ENCODE assay signal across 2 cellular contexts in genomic region chr12:53004582-53004981, GRCh38.
TF ChIP-seq lines count a peak whose summit lies in the region.

No MANE protein-coding gene starts in this region.

TF ChIP-seq in IMR-90, 13 proteins besides CTCF, POLR2A, EP300 and RAD21:
- TF ChIP-seq USF2 (IDR thresholded peaks at IDR 0.05; ENCODE audit: low read depth, low read length) (peak; percentile 91), CHD1 (IDR thresholded peaks at IDR 0.05; ENCODE audit: low read depth, low read length) (no peak)

TF ChIP-seq in K562, 482 proteins besides CTCF, POLR2A, EP300 and RAD21:
- TF ChIP-seq POLR2B (IDR thresholded peaks at IDR 0.05; ENCODE audit: low read depth, partially characterized antibody), result no peak
- peak; percentile 59; the same call in 1 of the 2 replicates for TF ChIP-seq USF2 (CRISPR knock-in tag; IDR thresholded peaks at IDR 0.05)
- TF ChIP-seq ZNF277 (CRISPR knock-in tag; IDR thresholded peaks at IDR 0.05; ENCODE audit: borderline replicate concordance), result no peak
- no peak for TF ChIP-seq HMGXB4 (CRISPR knock-in tag; IDR thresholded peaks at IDR 0.05)
- TF ChIP-seq KDM1A (IDR thresholded peaks at IDR 0.05), result no peak
- no peak for TF ChIP-seq SNRNP70 (optimal IDR thresholded peaks at IDR 0.05; ENCODE audit: low read depth, low read length)
- no peak for TF ChIP-seq FOXP4 (CRISPR knock-in tag; IDR thresholded peaks at IDR 0.05; ENCODE audit: borderline replicate concordance)
- TF ChIP-seq ZNF197 (CRISPR knock-in tag; IDR thresholded peaks at IDR 0.05; ENCODE audit: low read depth), result no peak
- TF ChIP-seq CEBPB (tag; IDR thresholded peaks at IDR 0.05), result peak; percentile 34; the same call in 1 of the 2 replicates
- no peak for TF ChIP-seq ZKSCAN8 (CRISPR knock-in tag; IDR thresholded peaks at IDR 0.05)
- no peak for TF ChIP-seq GTF3C2 (IDR thresholded peaks at IDR 0.05; ENCODE audit: borderline replicate concordance, extremely low read depth, insufficient read length)
- TF ChIP-seq USF1 (CRISPR knock-in tag; IDR thresholded peaks at IDR 0.05), result peak; percentile 74
- TF ChIP-seq ZNF232 (CRISPR knock-in tag; IDR thresholded peaks at IDR 0.05), result no peak
- peak; percentile 59 for TF ChIP-seq MEIS2 (IDR thresholded peaks at IDR 0.05; ENCODE audit: partially characterized antibody)
- peak; percentile 56; the same call in 1 of the 2 replicates for TF ChIP-seq CBFA2T2 (conservative IDR thresholded peaks at IDR 0.05)
- peak; percentile 89 for TF ChIP-seq RAD51 (IDR thresholded peaks at IDR 0.05; ENCODE audit: borderline replicate concordance, low read depth)
- no peak for TF ChIP-seq NR2C1 (IDR thresholded peaks at IDR 0.05)
- TF ChIP-seq NR2C1 (tag; IDR thresholded peaks at IDR 0.05), result no peak
- TF ChIP-seq KHSRP (IDR thresholded peaks at IDR 0.05), result no peak
- no peak for TF ChIP-seq HES1 (IDR thresholded peaks at IDR 0.05; ENCODE audit: low read depth)
- no peak for TF ChIP-seq RBBP5 (IDR thresholded peaks at IDR 0.05; ENCODE audit: borderline replicate concordance, insufficient read depth, low read length, poor library complexity, severe bottlenecking)
- TF ChIP-seq PBX2 (CRISPR knock-in tag; IDR thresholded peaks at IDR 0.05; ENCODE audit: low read depth), result no peak
- TF ChIP-seq PBX2 (tag; conservative IDR thresholded peaks at IDR 0.05; ENCODE audit: low read depth), result 0 out of 2 replicates have a peak, but pooled peaks have one; percentile 35
- no peak for TF ChIP-seq ZFP91 (CRISPR knock-in tag; IDR thresholded peaks at IDR 0.05)
- TF ChIP-seq PKNOX1 (IDR thresholded peaks at IDR 0.05), result peak; percentile 47; the same call in 1 of the 2 replicates
TF ChIP-seq in K562: peak in this region for 8.
